22 cellular contexts compared by ENCODE assay signal in the genomic region with DNA sequence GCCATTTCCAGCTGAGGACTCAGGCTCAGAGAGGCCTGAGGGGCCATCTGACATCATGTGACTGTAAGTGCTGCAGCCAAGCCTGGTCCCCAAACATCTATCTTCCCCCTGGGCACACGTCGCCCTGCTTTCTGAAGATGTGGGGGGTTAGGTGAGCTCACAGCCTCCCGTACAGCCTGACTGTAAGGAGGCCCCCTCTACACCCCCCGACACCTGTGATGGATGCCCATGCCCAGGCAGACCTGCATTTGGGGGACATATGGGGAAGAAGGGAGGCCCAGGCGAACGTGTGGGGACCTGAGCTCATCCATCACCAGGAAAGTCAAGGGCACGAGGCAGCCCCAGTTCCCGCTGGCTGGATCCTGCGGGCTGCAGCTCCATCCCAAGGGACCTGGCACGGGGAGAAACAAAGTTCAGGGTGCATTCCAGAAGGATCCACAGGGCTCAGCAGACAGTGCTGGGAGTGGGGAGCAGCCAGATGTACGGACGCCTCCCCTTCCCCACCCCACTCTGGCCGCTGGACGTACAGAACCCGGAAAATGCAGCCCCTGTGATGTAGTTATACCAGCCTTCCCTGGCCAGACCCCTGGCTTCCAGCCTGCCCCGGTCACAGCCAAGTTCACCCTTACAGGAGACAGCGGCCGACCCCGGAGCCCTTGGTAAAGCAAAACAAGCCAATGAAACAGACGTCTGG.
"Had no signal": no experiment of that assay in that cellular context is flagged by ENCODE, and none has a peak within 500 bp of the region (broad histone marks: within the 10 kb centered on the region; RNA-seq: fewer than 3 reads in every experiment).

No MANE protein-coding gene starts in this region.

- H3K4me3 ChIP-seq: neural progenitor cell, smooth muscle cell, stomach, thyroid gland had no signal

- H3K27ac ChIP-seq: neural progenitor cell, parathyroid adenoma, stomach, thyroid gland had no signal

- H3K27me3 ChIP-seq: neural progenitor cell, thyroid gland had no signal

- DNase-seq: cerebellar nuclear complex; cortex of kidney; effector memory CD8-positive, alpha-beta T cell; erythroblast; mesenchymal stem cell; midbrain; naive thymus-derived CD4-positive, alpha-beta T cell; nucleus accumbens; stimulated activated CD4-positive, alpha-beta T cell treated with anti-CD3 and anti-CD28 coated beads, Interleukin-12 subunit alpha, Interleukin-12 subunit beta, amount 100 ng/mL, for 4 hours; stimulated activated CD4-positive, alpha-beta T cell treated with anti-CD3 and anti-CD28 coated beads, Interleukin-1b, Interleukin-23, amount 100 ng/mL, for 48 hours; stimulated activated CD4-positive, alpha-beta T cell treated with anti-CD3 and anti-CD28 coated beads, Interleukin-4, amount 100 ng/mL, for 1 hour; stimulated activated CD8-positive, alpha-beta memory T cell treated with anti-CD3 and anti-CD28 coated beads, Interleukin-4, amount 100 ng/mL, for 48 hours; stimulated activated naive CD4-positive, alpha-beta T cell treated with Interleukin-2 at 50 U/mL for 16 hours; stomach; thyroid gland; trophoblast cell had no signal

- H3K36me3 ChIP-seq: neural progenitor cell, stomach, thyroid gland had no signal

- H3K4me1 ChIP-seq: parathyroid adenoma, stomach, thyroid gland had no signal

- H3K36me3 Mint-ChIP-seq: naive thymus-derived CD4-positive, alpha-beta T cell; neural progenitor cell had no signal

- H3K9me3 Mint-ChIP-seq: effector memory CD8-positive, alpha-beta T cell; nephron; neural progenitor cell had no signal

- H3K9me3 ChIP-seq: stomach, thyroid gland had no signal

- H3K4me3 Mint-ChIP-seq: effector memory CD8-positive, alpha-beta T cell; naive thymus-derived CD4-positive, alpha-beta T cell; nephron; neural progenitor cell had no signal

- ATAC-seq: effector memory CD8-positive, alpha-beta T cell; naive thymus-derived CD4-positive, alpha-beta T cell; sciatic nerve had no signal

- H3K4me1 Mint-ChIP-seq: naive thymus-derived CD4-positive, alpha-beta T cell; nephron had no signal

- H3K27ac Mint-ChIP-seq: effector memory CD8-positive, alpha-beta T cell; naive thymus-derived CD4-positive, alpha-beta T cell; nephron; neural progenitor cell; progenitor cell of endocrine pancreas had no signal
